ENCODE assay signal across 16 cellular contexts in the genomic region with DNA sequence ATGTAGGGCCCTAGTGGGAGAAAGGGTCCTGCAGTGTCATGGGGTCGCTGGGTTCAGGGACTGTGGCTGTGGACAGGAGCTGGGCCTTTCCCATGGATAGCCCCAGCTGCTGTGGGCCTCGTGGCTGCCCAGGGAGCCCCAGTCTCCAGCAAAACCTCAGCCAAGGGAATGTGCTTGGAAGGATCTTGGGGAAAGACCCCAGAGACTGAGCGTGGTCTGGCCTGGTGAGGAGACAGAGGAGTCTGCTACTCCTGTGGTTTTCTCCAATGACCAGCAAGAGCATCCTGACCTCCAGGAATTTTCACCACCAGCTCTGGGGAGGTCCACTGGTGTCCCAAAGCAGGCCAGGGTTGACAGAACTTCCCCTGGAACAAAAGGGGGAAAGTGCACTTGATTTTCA. TPM values are rescaled to one million over a fixed set of nuclear protein-coding genes. Genes with fewer than 3 reads are reported as not detected.
DNase-seq lines count a peak whose midpoint lies in the region; ATAC-seq, FAIRE-seq and TF ChIP-seq lines count a peak whose summit lies in the region.
"Had no signal": no experiment of that assay in that cellular context is flagged by ENCODE, and none has a peak within 500 bp of the region (broad histone marks: within the 10 kb centered on the region; RNA-seq: fewer than 3 reads in every experiment).

No MANE protein-coding gene starts in this region.

- H2BK12ac ChIP-seq in H1 (ENCODE audit: low read depth, low read length) (no peak overlapping the region), neuronal stem cell (ENCODE audit: low read length) (no peak overlapping the region)

- H2BK15ac ChIP-seq in H1 (ENCODE audit: low read length) (peak overlapping the region; percentile 8; the same call in 1 of the 2 replicates), mesendoderm (replicated peaks; ENCODE audit: low read depth) (no peak overlapping the region), neuronal stem cell (ENCODE audit: low read length) (no peak overlapping the region)

- no peak overlapping the region for H3K9ac ChIP-seq in H1 (replicated peaks in 1 of 4; ENCODE audit: extremely low read depth in 1 of 4, low read depth in 3 of 4, low read length in 3 of 4)
- peak overlapping the region; percentile 4 for H3K9ac ChIP-seq in mesendoderm (ENCODE audit: low read length)
- H3K9ac ChIP-seq in neuronal stem cell (ENCODE audit: low read depth, low read length, poor library complexity), result no peak overlapping the region
- H3K9ac ChIP-seq: BLaER1 had no signal

- H3K79me1 ChIP-seq in H1 (ENCODE audit: low read depth, low read length), result no peaks in the 10 kb centered on the region
- peaks cover 9% of the 10 kb centered on the region for H3K79me1 ChIP-seq in mesendoderm (ENCODE audit: low read length)
- H3K79me1 ChIP-seq in neuronal stem cell (ENCODE audit: low read depth, low read length), result no peaks in the 10 kb centered on the region

- H4K20me1 ChIP-seq in H1 (replicated peaks in 1 of 2; ENCODE audit: control insufficient read depth in 1 of 2, insufficient read depth in 2 of 2, low read length in 2 of 2), result no peaks in the 10 kb centered on the region
- H4K20me1 ChIP-seq: BLaER1 had no signal

- TF ChIP-seq CTCF in HEK293 (tag by site-specific recombination; IDR thresholded peaks at IDR 0.05) (no peak), H1 (IDR thresholded peaks at IDR 0.05; ENCODE audit: control extremely low read depth in 1 of 3, insufficient read depth in 1 of 3, low read depth in 1 of 3, low read length in 3 of 3) (no peak)

- H3K27me3 ChIP-seq in H1 (replicated peaks in 1 of 4; ENCODE audit: control insufficient read depth in 3 of 4, extremely low read depth in 1 of 4, insufficient read depth in 3 of 4, low read length in 3 of 4) (no peaks in the 10 kb centered on the region), mesendoderm (ENCODE audit: insufficient read depth, low read length, poor library complexity) (no peaks in the 10 kb centered on the region), neuronal stem cell (ENCODE audit: control insufficient read depth in 3 of 3, insufficient read depth in 3 of 3, low read depth in 1 of 3, low read length in 3 of 3) (peaks cover 0 to 31% (median 0%) of the 10 kb centered on the region in 3 experiments)
- H3K27me3 ChIP-seq: BLaER1 had no signal

- H4K8ac ChIP-seq in H1 (ENCODE audit: extremely low read depth, insufficient read depth, low read length) (no peak overlapping the region), mesendoderm (ENCODE audit: low read depth, low read length) (no peak overlapping the region), neuronal stem cell (ENCODE audit: low read depth, low read length) (no peak overlapping the region)

- H2BK120ac ChIP-seq in H1 (replicated peaks; ENCODE audit: low read depth, low read length), result no peak overlapping the region
- H2BK120ac ChIP-seq in mesendoderm (ENCODE audit: low read depth, low read length), result no peak overlapping the region
- H2BK120ac ChIP-seq in neuronal stem cell (ENCODE audit: low read depth, low read length), result no peak overlapping the region

- POLR2A ChIA-PET in HEK293 (lab: Yijun Ruan, JAX), result interaction anchor here (0.9 kb wide), 1 partner anchor 76 kb away, joined by 5 read pairs; no protein-coding TSS in a partner anchor
- POLR2A ChIA-PET in H1 (lab: Charles Lee; ENCODE audit: partially characterized antibody), result interaction anchor here (0.7 to 1.5 kb wide), 2 partner anchors 10 to 64 kb away, joined by 3 to 5 read pairs; no protein-coding TSS in a partner anchor

- FAIRE-seq in H1 (lab: Jason Lieb, UNC), result no peak

- DNase-seq in H1 (ENCODE audit: low read depth in 1 of 2, low spot score in 2 of 2), result peak in 1 of 2 experiments; percentile 30
- DNase-seq in mesendoderm, result no peak
- no peak for DNase-seq in neuronal stem cell (ENCODE audit: low spot score)
- no peak for DNase-seq in hippocampal formation (lab: John Stamatoyannopoulos, UW)
- DNase-seq: 8988T, Calu3, DMS79 treated with DMSO at 0.1 percent for 48 hours, GF-D8, IMR-90 had no signal

- no peak for TF ChIP-seq RAD21 in H1 (IDR thresholded peaks at IDR 0.05 in 1 of 2, conservative IDR thresholded peaks at IDR 0.05 in 1 of 2; ENCODE audit: low read depth in 2 of 2, low read length in 2 of 2)

- H3K4ac ChIP-seq in H1 (replicated peaks; ENCODE audit: insufficient read length, low read depth, low read length), result no peak overlapping the region
- H3K4ac ChIP-seq in mesendoderm (ENCODE audit: low read depth, low read length), result peak overlapping the region; percentile 92
- H3K4ac ChIP-seq in neuronal stem cell (ENCODE audit: low read length), result no peak overlapping the region

- H2BK5ac ChIP-seq in H1 (ENCODE audit: low read depth, low read length), result 0 out of 2 replicates have a peak overlapping the region, but pooled peaks have one; percentile 19
- H2BK5ac ChIP-seq in mesendoderm (ENCODE audit: low read length), result peak overlapping the region; percentile 41
- H2BK5ac ChIP-seq in neuronal stem cell (ENCODE audit: low read length), result no peak overlapping the region

- H3K4me3 ChIP-seq in HEK293 (ENCODE audit: low read depth, low read length) (no peak overlapping the region), H1 (ENCODE audit: extremely low read depth in 1 of 4, insufficient read depth in 2 of 4, low read depth in 3 of 4, low read length in 4 of 4) (no peak overlapping the region), mesendoderm (ENCODE audit: low read length) (no peak overlapping the region), neuronal stem cell (ENCODE audit: low read length in 2 of 2) (peak overlapping the region in 1 of 2 donors; percentile 11)
- H3K4me3 ChIP-seq: BLaER1, HAP-1 had no signal

- H2AK5ac ChIP-seq in H1 (ENCODE audit: low read depth, low read length), result no peak overlapping the region
- H2AK5ac ChIP-seq in mesendoderm (ENCODE audit: low read length), result peak overlapping the region; percentile 88
- H2AK5ac ChIP-seq in neuronal stem cell (ENCODE audit: low read depth, low read length), result peak overlapping the region; percentile 36

- H3K79me2 ChIP-seq in H1 (ENCODE audit: control insufficient read depth in 1 of 2, insufficient read depth in 2 of 2, low read length in 2 of 2) (no peaks in the 10 kb centered on the region), mesendoderm (ENCODE audit: control insufficient read depth, insufficient read depth, low read length) (no peaks in the 10 kb centered on the region)

- H3K36me3 ChIP-seq in HEK293 (ENCODE audit: control insufficient read depth in 2 of 2, insufficient read depth in 1 of 2, low read length in 2 of 2) (no peaks in the 10 kb centered on the region), H1 (ENCODE audit: control insufficient read depth in 2 of 4, insufficient read depth in 4 of 4, low read length in 3 of 4) (no peaks in the 10 kb centered on the region), mesendoderm (ENCODE audit: control insufficient read depth, insufficient read depth, low read length) (no peaks in the 10 kb centered on the region), neuronal stem cell (replicated peaks in 1 of 2; ENCODE audit: control insufficient read depth in 2 of 2, insufficient read depth in 2 of 2, low read length in 2 of 2) (no peaks in the 10 kb centered on the region)
- H3K36me3 ChIP-seq: BLaER1, HAP-1 had no signal

- no peaks in the 10 kb centered on the region for H3K9me3 ChIP-seq in HEK293 (ENCODE audit: control insufficient read depth, insufficient read depth, low read depth, low read length)
- H3K9me3 ChIP-seq in H1 (ENCODE audit: insufficient read depth in 2 of 2, low read depth in 1 of 2, low read length in 1 of 2), result no peaks in the 10 kb centered on the region
- no peaks in the 10 kb centered on the region for H3K9me3 ChIP-seq in neuronal stem cell (replicated peaks in 1 of 2; ENCODE audit: control insufficient read depth in 2 of 2, insufficient read depth in 1 of 2, low read depth in 1 of 2, low read length in 2 of 2)
- H3K9me3 ChIP-seq: BLaER1, HAP-1 had no signal

- H3K27ac ChIP-seq in HEK293 (ENCODE audit: extremely low read depth, low read depth, low read length) (no peak overlapping the region), H1 (ENCODE audit: low read depth, low read length) (no peak overlapping the region), mesendoderm (ENCODE audit: low read depth, low read length) (peak overlapping the region; percentile 36), neuronal stem cell (replicated peaks; ENCODE audit: low read length) (no peak overlapping the region)
- H3K27ac ChIP-seq: BLaER1 had no signal

- 88% methylated on average over 3 of the region's 3 CpGs; no CpG with 5 or more reads in 1 of the 2 experiments for WGBS in H1 (ENCODE audit: extremely low coverage in 1 of 2, insufficient coverage in 1 of 2, insufficient read length in 1 of 2, insufficient replicate concordance in 2 of 2, low coverage in 1 of 2, low lambda C conversion rate in 2 of 2, missing lambda C conversion rate in 1 of 2), 2 experiments
- no CpG with 5 or more reads among the region's 3 CpGs for WGBS in mesendoderm (ENCODE audit: extremely low coverage, insufficient coverage, low lambda C conversion rate)
- no CpG with 5 or more reads among the region's 3 CpGs for WGBS in neuronal stem cell (ENCODE audit: extremely low coverage in 2 of 2, insufficient read length in 2 of 2, insufficient replicate concordance in 1 of 2), 2 donors

- H3K23ac ChIP-seq in H1 (ENCODE audit: insufficient read length) (no peak overlapping the region), mesendoderm (ENCODE audit: low read length) (no peak overlapping the region), neuronal stem cell (ENCODE audit: low read depth, low read length, poor library complexity) (no peak overlapping the region)

- no peak overlapping the region for H4K5ac ChIP-seq in H1 (ENCODE audit: insufficient read length, low read depth, low read length)
- H4K5ac ChIP-seq in mesendoderm (ENCODE audit: low read length), result peak overlapping the region; percentile 54

- H3K56ac ChIP-seq in H1 (replicated peaks; ENCODE audit: insufficient read length, low read depth, low read length) (no peak overlapping the region), mesendoderm (ENCODE audit: low read length) (peak overlapping the region; percentile 84)

- H3K4me1 ChIP-seq in HEK293 (ENCODE audit: control insufficient read depth, insufficient read depth, low read length), result peaks cover 8% of the 10 kb centered on the region
- H3K4me1 ChIP-seq in H1 (replicated peaks in 1 of 4; ENCODE audit: control insufficient read depth in 3 of 4, insufficient read depth in 4 of 4, low read length in 3 of 4), result peaks cover 8 to 24% (median 18%) of the 10 kb centered on the region in 4 experiments; a peak in 6 of 7 replicates
- H3K4me1 ChIP-seq in mesendoderm (ENCODE audit: control insufficient read depth, low read depth, low read length), result peaks cover 25% of the 10 kb centered on the region
- H3K4me1 ChIP-seq in neuronal stem cell (ENCODE audit: control insufficient read depth in 2 of 2, insufficient read depth in 1 of 2, low read depth in 1 of 2, low read length in 2 of 2), result peaks cover 0 to 6% of the 10 kb centered on the region in 2 donors
- H3K4me1 ChIP-seq: BLaER1 had no signal

- H3K23me2 ChIP-seq in H1 (ENCODE audit: low read depth, low read length), result no peaks in the 10 kb centered on the region

- H2BK20ac ChIP-seq in H1 (ENCODE audit: low read length), result peak overlapping the region; percentile 15; the same call in 1 of the 2 replicates

- H3K14ac ChIP-seq in H1 (ENCODE audit: insufficient read length) (no peak overlapping the region), neuronal stem cell (ENCODE audit: low read length) (no peak overlapping the region)

- no peak overlapping the region for H3K4me2 ChIP-seq in H1 (ENCODE audit: insufficient read depth in 1 of 2, low read depth in 2 of 2, low read length in 2 of 2)
- H3K4me2 ChIP-seq in mesendoderm (ENCODE audit: low read length), result no peak overlapping the region
- no peak overlapping the region for H3K4me2 ChIP-seq in neuronal stem cell (ENCODE audit: insufficient read depth, low read length, poor library complexity, severe bottlenecking)
- H3K4me2 ChIP-seq: BLaER1 had no signal

- H4K91ac ChIP-seq in H1 (replicated peaks; ENCODE audit: insufficient read length, low read length) (no peak overlapping the region), neuronal stem cell (ENCODE audit: low read depth, low read length, poor library complexity) (no peak overlapping the region)

- H2AFZ ChIP-seq in H1 (ENCODE audit: low read length) (no peak overlapping the region), neuronal stem cell (ENCODE audit: low read length) (no peak overlapping the region)

- no peak for TF ChIP-seq EP300 in H1 (IDR thresholded peaks at IDR 0.05; ENCODE audit: borderline replicate concordance in 1 of 2, low read depth in 2 of 2, low read length in 2 of 2)

- no peak for TF ChIP-seq POLR2A in H1 (IDR thresholded peaks at IDR 0.05; ENCODE audit: control extremely low read depth in 1 of 2, low read depth in 2 of 2, low read length in 2 of 2)

- ATAC-seq in GM21526 (IDR thresholded peaks at IDR 0.05; ENCODE audit: low FRiP score, unreplicated experiment), result no peak
- no peak for ATAC-seq in HG03571 (IDR thresholded peaks at IDR 0.05; ENCODE audit: unreplicated experiment)
- no peak for ATAC-seq in HG03342 (IDR thresholded peaks at IDR 0.05; ENCODE audit: unreplicated experiment)
- ATAC-seq: CD8-positive, alpha-beta T cell had no signal

- no peak overlapping the region for H3K18ac ChIP-seq in H1 (ENCODE audit: extremely low read depth, low read length)
- H3K18ac ChIP-seq in mesendoderm (ENCODE audit: low read length), result peak overlapping the region; percentile 36
- H3K18ac ChIP-seq in neuronal stem cell (ENCODE audit: low read length), result peak overlapping the region; percentile 42

- CTCF ChIA-PET in HEK293 (lab: Yijun Ruan, JAX) (interaction anchor here (2.1 to 3.9 kb wide), 2 partner anchors 89 to 310 kb away, joined by 7 to 29 read pairs; a partner anchor contains a TSS), H1 (lab: Charles Lee; ENCODE audit: partially characterized antibody) (interaction anchor here (1.3 to 2.7 kb wide), 3 partner anchors 17 to 68 kb away, joined by 3 to 11 read pairs (median 5); no protein-coding TSS in a partner anchor)

RNA-seq across cellular contexts. Expression of a gene that starts 42.3 kb away (rescaled TPM):
- 2.2 and 2.3 TPM in 2 replicates for total RNA-seq in H1 (2021; fragmentation: NEBNext Ultra II Directional; extraction: Animal tissue kit (Norgen Biotek cat#: 25700))
- 1.1 and 1.7 TPM in 2 replicates for polyA plus RNA-seq in H1 (2011; rRNA removed)
- 1.7 TPM for polyA plus RNA-seq in H1 (2011; cell fraction: cytosol; rRNA removed)
- polyA plus RNA-seq in H1 (2011; cell fraction: nucleus; rRNA removed), result 8.6 TPM
- 1.4 to 3.8 TPM (median 2.5 TPM) in 4 replicates for polyA plus RNA-seq in H1 (2012, experiment 1 of 2)
- 0.79 TPM for polyA plus RNA-seq in H1 (2012, experiment 2 of 2)
- polyA plus RNA-seq in H1 (2013, experiment 1 of 2), result 0.85 TPM
- 0.90 TPM for polyA plus RNA-seq in H1 (2013, experiment 2 of 2)
- 0.68 and 0.98 TPM in 2 replicates for polyA minus RNA-seq in H1 (2011; rRNA and poly(A)+ RNA removed)
- 4.6 TPM for polyA minus RNA-seq in H1 (2011; cell fraction: cytosol; rRNA and poly(A)+ RNA removed)
- polyA minus RNA-seq in H1 (2011; cell fraction: nucleus; rRNA and poly(A)+ RNA removed), result 1.6 TPM
- polyA plus RNA-seq in mesendoderm (2013, experiment 1 of 2), result 1.5 TPM
- 1.2 TPM for polyA plus RNA-seq in mesendoderm (2013, experiment 2 of 2)
- polyA plus RNA-seq in neuronal stem cell (2013, experiment 1 of 2), result 1.4 TPM
- 1.1 TPM for polyA plus RNA-seq in neuronal stem cell (2013, experiment 2 of 2)
